In genomic region chr4:1579834-1580686, GRCh38 we compare ENCODE assay signal across 8 cellular contexts.
DNase-seq lines count a peak whose midpoint lies in the region; ATAC-seq and TF ChIP-seq lines count a peak whose summit lies in the region.

No MANE protein-coding gene starts in this region.

- H3K4me3 ChIP-seq in GM06990 (replicated peaks; ENCODE audit: low read depth, low read length) (peak overlapping the region; percentile 40), Peyer's patch (peak overlapping the region; percentile 61 to 76 (median 68)), foreskin fibroblast (ENCODE audit: low read depth in 1 of 2, low read length in 2 of 2) (peak overlapping the region; percentile 58 to 63), neutrophil (ENCODE audit: low read depth in 1 of 2, low read length in 1 of 2) (peak overlapping the region; percentile 89 to 90), suprapubic skin (peak overlapping the region; percentile 56)

- peaks cover 8% of the 10 kb centered on the region for H3K4me1 Mint-ChIP-seq in activated T-helper 17 cell treated with anti-CD3 and anti-CD28 coated beads, Interleukin-2, amount 50 U/mL, for 72 hours

- no peaks in the 10 kb centered on the region for H3K36me3 Mint-ChIP-seq in activated T-helper 17 cell treated with anti-CD3 and anti-CD28 coated beads, Interleukin-2, amount 50 U/mL, for 72 hours (ENCODE audit: low read depth)

- no peaks in the 10 kb centered on the region for H3K27me3 ChIP-seq in GM06990 (replicated peaks; ENCODE audit: control insufficient read depth, insufficient read depth, low read length)
- H3K27me3 ChIP-seq in Peyer's patch: no peaks in the 10 kb centered on the region
- peaks cover 7% of the 10 kb centered on the region for H3K27me3 ChIP-seq in neutrophil
- no peaks in the 10 kb centered on the region for H3K27me3 ChIP-seq in suprapubic skin

- DNase-seq in GM06990 (ENCODE audit: extremely low read depth, insufficient read length): peak; percentile 83
- DNase-seq in Peyer's patch: peak; percentile 78 to 96 (median 88)
- peak in 1 of 2 donors; percentile 71 for DNase-seq in foreskin fibroblast
- peak; percentile 97 to 98 for DNase-seq in suprapubic skin (ENCODE audit: low spot score in 2 of 2)
- no peak for DNase-seq in NCI-H2081 (lab: John Stamatoyannopoulos, UW)

- TF ChIP-seq POLR2A in Peyer's patch (IDR thresholded peaks at IDR 0.05): no peak
- TF ChIP-seq POLR2A in suprapubic skin (IDR thresholded peaks at IDR 0.05): no peak

- H3K4me1 ChIP-seq in Peyer's patch: peaks cover 0 to 15% (median 1%) of the 10 kb centered on the region in 4 donors
- peaks cover 0 to 19% of the 10 kb centered on the region in 2 experiments for H3K4me1 ChIP-seq in neutrophil (ENCODE audit: control insufficient read depth in 1 of 2, insufficient read depth in 1 of 2, low read depth in 1 of 2, low read length in 1 of 2)
- peaks cover 28% of the 10 kb centered on the region for H3K4me1 ChIP-seq in suprapubic skin

- H3K36me3 ChIP-seq in GM06990 (ENCODE audit: control insufficient read depth, insufficient read depth, low read length) (no peaks in the 10 kb centered on the region), Peyer's patch (no peaks in the 10 kb centered on the region), neutrophil (no peaks in the 10 kb centered on the region), suprapubic skin (no peaks in the 10 kb centered on the region)

- WGBS in suprapubic skin: under 1% methylated on average over 32 of the region's 52 CpGs

- no peaks in the 10 kb centered on the region for H3K9me3 Mint-ChIP-seq in activated T-helper 17 cell treated with anti-CD3 and anti-CD28 coated beads, Interleukin-2, amount 50 U/mL, for 72 hours

- H3K27me3 Mint-ChIP-seq in activated T-helper 17 cell treated with anti-CD3 and anti-CD28 coated beads, Interleukin-2, amount 50 U/mL, for 72 hours: no peaks in the 10 kb centered on the region

- TF ChIP-seq EP300 in suprapubic skin (IDR thresholded peaks at IDR 0.05): no peak

- H3K4me3 Mint-ChIP-seq in activated T-helper 17 cell treated with anti-CD3 and anti-CD28 coated beads, Interleukin-2, amount 50 U/mL, for 72 hours: peak overlapping the region; percentile 53

- peak; percentile 49 for ATAC-seq in HG03095 (IDR thresholded peaks at IDR 0.05; ENCODE audit: unreplicated experiment)
- ATAC-seq in activated T-helper 17 cell treated with anti-CD3 and anti-CD28 coated beads, Interleukin-2, amount 50 U/mL, for 72 hours (replicated peaks): peak; percentile 76

- no peak overlapping the region for H3K27ac Mint-ChIP-seq in activated T-helper 17 cell treated with anti-CD3 and anti-CD28 coated beads, Interleukin-2, amount 50 U/mL, for 72 hours

- peaks cover 0 to 4% (median 0%) of the 10 kb centered on the region in 4 donors for H3K9me3 ChIP-seq in Peyer's patch
- H3K9me3 ChIP-seq in neutrophil: no peaks in the 10 kb centered on the region
- no peaks in the 10 kb centered on the region for H3K9me3 ChIP-seq in suprapubic skin

- peak overlapping the region; percentile 78 to 91 (median 81) for H3K27ac ChIP-seq in Peyer's patch
- peak overlapping the region; percentile 87 for H3K27ac ChIP-seq in neutrophil
- H3K27ac ChIP-seq in suprapubic skin: peak overlapping the region; percentile 82

- TF ChIP-seq CTCF in GM06990 (IDR thresholded peaks at IDR 0.05; ENCODE audit: insufficient read depth, low read length, poor library complexity, severe bottlenecking) (no peak), Peyer's patch (IDR thresholded peaks at IDR 0.05) (no peak), foreskin fibroblast (IDR thresholded peaks at IDR 0.05; ENCODE audit: low read depth, low read length) (no peak), neutrophil (IDR thresholded peaks at IDR 0.05) (no peak), suprapubic skin (IDR thresholded peaks at IDR 0.05) (no peak)

Comparison
In these comparisons a context has a peak if more than half of its experiments do, and no peak if none do; other contexts are left out.
1. DNase-seq: peak in GM06990 (single experiment), Peyer's patch (3 of 3) and suprapubic skin (2 of 2); none in NCI-H2081 (0 of 2).
2. Peak in every context shown above with its lines, with median percentiles within 50 percentile points of each other: H3K4me3 ChIP-seq and H3K27ac ChIP-seq.